Comparison of ENCODE assay signal across 25 cellular contexts in genomic region chr2:122000556-122001340, GRCh38.
"Had no signal": no experiment of that assay in that cellular context is flagged by ENCODE, and none has a peak within 500 bp of the region (broad histone marks: within the 10 kb centered on the region; RNA-seq: fewer than 3 reads in every experiment).

No MANE protein-coding gene starts in this region.

- H3K27ac ChIP-seq: ascending aorta, body of pancreas, Peyer's patch, RWPE1, SJCRH30 had no signal

- H3K27me3 ChIP-seq: ascending aorta, body of pancreas, Peyer's patch, SJCRH30 had no signal

- H3K4me3 ChIP-seq: ascending aorta, body of pancreas, Peyer's patch, SJCRH30 had no signal

- H3K9me3 Mint-ChIP-seq: activated CD8-positive, alpha-beta T cell treated with anti-CD3 and anti-CD28 coated beads for 36 hours; activated naive CD4-positive, alpha-beta T cell treated with anti-CD3 and anti-CD28 coated beads, Interleukin-2, amount 50 U/mL, for 24 hours; central memory CD8-positive, alpha-beta T cell; T-helper 2 cell treated with Interferon-gamma antibody and Interleukin-4, amounts not matched to agents 5 μg/mL and 100 μg/mL, for 36 hours had no signal

- H3K4me1 Mint-ChIP-seq: activated naive CD4-positive, alpha-beta T cell treated with anti-CD3 and anti-CD28 coated beads, Interleukin-2, amount 50 U/mL, for 24 hours; central memory CD8-positive, alpha-beta T cell had no signal

- DNase-seq: activated CD4-positive, alpha-beta T cell treated with anti-CD3 and anti-CD28 coated beads for 4 hours; activated CD8-positive, alpha-beta memory T cell treated with anti-CD3 and anti-CD28 coated beads, Interleukin-2, amount 50 U/mL, for 48 hours; activated CD8-positive, alpha-beta T cell treated with anti-CD3 and anti-CD28 coated beads for 36 hours; activated T-cell treated with anti-CD3 and anti-CD28 coated beads, Interleukin-2, amount 50 U/mL, for 1 hour; body of pancreas; Kasumi-1; NCI-H1092; NCI-H1417; NCI-H2029; NCI-H2107; NCI-H2171 treated with DMSO at 0.1 percent for 48 hours; NCI-H345; NCI-H510A; NCI-H526 treated with DMSO at 0.1 percent for 48 hours; NCI-H82; OCI-M1; Peyer's patch; Right ventricle myocardium superior; SJCRH30; SW 1271 had no signal

- H3K9me3 ChIP-seq: ascending aorta, body of pancreas, Peyer's patch, SJCRH30 had no signal

- H3K36me3 Mint-ChIP-seq: activated naive CD4-positive, alpha-beta T cell treated with anti-CD3 and anti-CD28 coated beads, Interleukin-2, amount 50 U/mL, for 24 hours had no signal

- H3K4me3 Mint-ChIP-seq: activated CD8-positive, alpha-beta T cell treated with anti-CD3 and anti-CD28 coated beads for 36 hours; activated naive CD4-positive, alpha-beta T cell treated with anti-CD3 and anti-CD28 coated beads, Interleukin-2, amount 50 U/mL, for 24 hours; central memory CD8-positive, alpha-beta T cell; T-helper 2 cell treated with Interferon-gamma antibody and Interleukin-4, amounts not matched to agents 5 μg/mL and 100 μg/mL, for 36 hours had no signal

- H3K36me3 ChIP-seq: ascending aorta, Peyer's patch, SJCRH30 had no signal

- H3K27ac Mint-ChIP-seq: activated CD8-positive, alpha-beta T cell treated with anti-CD3 and anti-CD28 coated beads for 36 hours; activated naive CD4-positive, alpha-beta T cell treated with anti-CD3 and anti-CD28 coated beads, Interleukin-2, amount 50 U/mL, for 24 hours; T-helper 2 cell treated with Interferon-gamma antibody and Interleukin-4, amounts not matched to agents 5 μg/mL and 100 μg/mL, for 36 hours had no signal

- H3K4me1 ChIP-seq: ascending aorta, body of pancreas, Peyer's patch had no signal
